Comparison of ENCODE assay signal across 19 cellular contexts in the genomic region with DNA sequence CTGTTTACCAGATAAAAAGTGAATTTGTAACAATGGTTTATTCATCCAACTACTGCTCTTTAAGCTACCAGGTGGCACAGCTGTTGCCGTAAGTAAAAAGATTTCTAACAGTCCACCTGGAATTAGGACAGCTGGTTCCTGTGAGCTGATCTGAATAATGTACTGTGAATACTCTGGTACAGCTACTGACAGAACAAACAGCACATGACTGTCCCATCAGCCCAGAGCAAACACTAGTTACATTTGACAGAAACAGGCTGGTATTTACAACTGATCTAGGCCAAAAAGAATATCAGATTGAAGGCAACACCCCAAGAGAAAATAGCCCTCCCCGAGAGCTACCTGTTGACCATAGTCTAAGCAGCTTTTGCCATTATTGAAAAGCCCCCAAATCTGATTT.
DNase-seq lines count a peak whose midpoint lies in the region; ATAC-seq and TF ChIP-seq lines count a peak whose summit lies in the region.
"Had no signal": no experiment of that assay in that cellular context is flagged by ENCODE, and none has a peak within 500 bp of the region (broad histone marks: within the 10 kb centered on the region; RNA-seq: fewer than 3 reads in every experiment).

No MANE protein-coding gene starts in this region.

- no peak overlapping the region for H3K4me3 ChIP-seq in right atrium auricular region
- H3K4me3 ChIP-seq: breast epithelium, HAP-1, MG63, SK-N-MC, uterus had no signal

- no peaks in the 10 kb centered on the region for H3K36me3 ChIP-seq in right atrium auricular region
- H3K36me3 ChIP-seq: breast epithelium, HAP-1, MG63, uterus had no signal

- no peak overlapping the region for H3K27ac ChIP-seq in right atrium auricular region
- H3K27ac ChIP-seq: breast epithelium, SK-N-MC, uterus had no signal

- H3K4me1 ChIP-seq in right atrium auricular region, result no peaks in the 10 kb centered on the region
- H3K4me1 ChIP-seq: breast epithelium, uterus had no signal

- no peaks in the 10 kb centered on the region for H3K9me3 ChIP-seq in right atrium auricular region
- H3K9me3 ChIP-seq: breast epithelium, HAP-1, MG63, uterus had no signal

- H3K9me3 Mint-ChIP-seq in glutamatergic neuron (ENCODE audit: unreplicated experiment), result no peaks in the 10 kb centered on the region
- H3K9me3 Mint-ChIP-seq: activated naive CD8-positive, alpha-beta T cell treated with anti-CD3 and anti-CD28 coated beads, Interleukin-2, amount 10 ng/mL, durations not matched to agents 7 days and 5 days; CD4-positive, alpha-beta T cell had no signal

- peak; percentile 52 for ATAC-seq in Right ventricle myocardium superior (ENCODE audit: poor library complexity)
- ATAC-seq in GM19452 (IDR thresholded peaks at IDR 0.05; ENCODE audit: unreplicated experiment), result no peak
- ATAC-seq: activated T-cell treated with anti-CD3 and anti-CD28 coated beads, Interleukin-2, amount 50 U/mL, for 72 hours; left cardiac atrium; stimulated activated naive CD8-positive, alpha-beta T cell treated with anti-CD3 and anti-CD28 coated beads, Interleukin-15, Interleukin-2, amounts not matched to agents 100 U/mL and 50 U/mL, for 24 hours had no signal

- TF ChIP-seq CTCF in right atrium auricular region (IDR thresholded peaks at IDR 0.05) (no peak), glutamatergic neuron (IDR thresholded peaks at IDR 0.05; ENCODE audit: partially characterized antibody, unreplicated experiment) (no peak)

- no peak for DNase-seq in Right ventricle myocardium superior
- DNase-seq in right atrium auricular region (ENCODE audit: low spot score), result no peak
- peak; percentile 3 for DNase-seq in NCI-H524 treated with DMSO at 0.1 percent for 48 hours (lab: John Stamatoyannopoulos, UW)
- no peak for DNase-seq in glutamatergic neuron
- peak; percentile 53 for DNase-seq in superior temporal gyrus (ENCODE audit: extremely low spot score)
- no peak for DNase-seq in Kasumi-1 (lab: John Stamatoyannopoulos, UW)
- DNase-seq in kidney tubule cell (ENCODE audit: low spot score), result no peak
- DNase-seq: activated CD4-positive, alpha-beta T cell treated with anti-CD3 and anti-CD28 coated beads, Interleukin-2, amount 50 U/mL, for 1 hour; activated naive CD8-positive, alpha-beta T cell treated with anti-CD3 and anti-CD28 coated beads, Interleukin-2, amount 10 ng/mL, durations not matched to agents 7 days and 5 days; activated T-cell treated with anti-CD3 and anti-CD28 coated beads, Interleukin-2, amount 50 U/mL, for 72 hours; CD4-positive, alpha-beta T cell; left cardiac atrium; MG63; stimulated activated naive CD8-positive, alpha-beta T cell treated with anti-CD3 and anti-CD28 coated beads, Interleukin-15, Interleukin-2, amounts not matched to agents 100 U/mL and 50 U/mL, for 24 hours; uterus had no signal

- no peaks in the 10 kb centered on the region for H3K27me3 ChIP-seq in right atrium auricular region
- H3K27me3 ChIP-seq: breast epithelium, MG63, uterus had no signal

- H3K27ac Mint-ChIP-seq in glutamatergic neuron (ENCODE audit: unreplicated experiment), result peak overlapping the region; percentile 56
- H3K27ac Mint-ChIP-seq: activated naive CD8-positive, alpha-beta T cell treated with anti-CD3 and anti-CD28 coated beads, Interleukin-2, amount 10 ng/mL, durations not matched to agents 7 days and 5 days; activated T-cell treated with anti-CD3 and anti-CD28 coated beads, Interleukin-2, amount 50 U/mL, for 72 hours; CD4-positive, alpha-beta T cell had no signal

- intact Hi-C loops in Right ventricle myocardium superior (cut with DNase I), result no loop called here

- H3K4me3 Mint-ChIP-seq in glutamatergic neuron (ENCODE audit: unreplicated experiment), result no peak overlapping the region
- H3K4me3 Mint-ChIP-seq: activated naive CD8-positive, alpha-beta T cell treated with anti-CD3 and anti-CD28 coated beads, Interleukin-2, amount 10 ng/mL, durations not matched to agents 7 days and 5 days; activated T-cell treated with anti-CD3 and anti-CD28 coated beads, Interleukin-2, amount 50 U/mL, for 72 hours; CD4-positive, alpha-beta T cell had no signal

- H3K4me1 Mint-ChIP-seq in glutamatergic neuron (ENCODE audit: low read depth, unreplicated experiment), result peaks cover 7% of the 10 kb centered on the region
- H3K4me1 Mint-ChIP-seq: activated naive CD8-positive, alpha-beta T cell treated with anti-CD3 and anti-CD28 coated beads, Interleukin-2, amount 10 ng/mL, durations not matched to agents 7 days and 5 days had no signal

- no peaks in the 10 kb centered on the region for H3K36me3 Mint-ChIP-seq in glutamatergic neuron (ENCODE audit: unreplicated experiment)
- H3K36me3 Mint-ChIP-seq: activated naive CD8-positive, alpha-beta T cell treated with anti-CD3 and anti-CD28 coated beads, Interleukin-2, amount 10 ng/mL, durations not matched to agents 7 days and 5 days had no signal

- no peaks in the 10 kb centered on the region for H3K27me3 Mint-ChIP-seq in glutamatergic neuron (ENCODE audit: unreplicated experiment)
- H3K27me3 Mint-ChIP-seq: activated naive CD8-positive, alpha-beta T cell treated with anti-CD3 and anti-CD28 coated beads, Interleukin-2, amount 10 ng/mL, durations not matched to agents 7 days and 5 days; CD4-positive, alpha-beta T cell had no signal

Comparison
In these comparisons a context has a peak if more than half of its experiments do, and no peak if none do; other contexts are left out.
1. DNase-seq: peak in NCI-H524 treated with DMSO at 0.1 percent for 48 hours (single experiment) and superior temporal gyrus (single experiment); none in Right ventricle myocardium superior (single experiment), right atrium auricular region (single experiment), glutamatergic neuron (single experiment), Kasumi-1 (0 of 2) and kidney tubule cell (single experiment).